Comparison of ENCODE assay signal across 20 cellular contexts in the genomic region with DNA sequence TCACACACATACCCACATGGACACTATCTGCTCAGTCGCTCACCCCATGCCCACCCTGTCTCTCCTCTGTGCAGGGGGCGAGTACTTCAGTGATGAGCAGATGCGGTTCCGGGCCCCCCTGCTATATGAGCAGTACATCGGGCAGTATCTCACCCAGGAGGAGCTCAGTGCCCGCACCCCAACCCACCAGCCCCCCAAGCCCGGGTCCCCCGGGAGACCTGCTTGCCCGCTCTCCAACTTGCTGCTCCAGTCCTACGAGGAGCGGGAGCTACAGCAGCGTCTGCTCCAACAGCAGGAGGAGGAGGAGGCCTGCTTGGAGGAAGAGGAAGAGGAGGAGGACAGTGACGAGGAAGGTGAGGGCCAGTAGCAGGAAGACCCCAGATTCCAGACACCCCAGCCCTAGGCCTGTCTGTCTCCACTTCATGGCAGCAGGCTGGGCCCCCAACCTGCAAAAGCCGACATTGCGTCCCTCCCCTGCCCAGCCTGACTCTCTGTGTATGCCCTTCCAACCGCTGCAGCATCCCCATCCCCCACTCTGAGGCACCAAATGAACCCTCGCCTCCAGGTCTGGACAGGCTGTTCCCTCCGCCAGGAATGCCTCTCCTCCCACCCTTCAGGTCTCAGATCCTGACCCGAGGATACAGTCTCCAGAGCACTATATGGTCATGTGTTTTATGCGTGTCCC. TPM values are rescaled to one million over a fixed set of nuclear protein-coding genes. Genes with fewer than 3 reads are reported as not detected.
DNase-seq lines count a peak whose midpoint lies in the region; ATAC-seq and TF ChIP-seq lines count a peak whose summit lies in the region.
"Had no signal": no experiment of that assay in that cellular context is flagged by ENCODE, and none has a peak within 500 bp of the region (broad histone marks: within the 10 kb centered on the region; RNA-seq: fewer than 3 reads in every experiment).

No MANE protein-coding gene starts in this region.

- H3K4me2 ChIP-seq in osteoblast (ENCODE audit: insufficient read depth, low read length) = no peak overlapping the region

- no peak for DNase-seq in activated CD4-positive, alpha-beta memory T cell treated with anti-CD3 and anti-CD28 coated beads for 36 hours
- no peak for DNase-seq in activated CD4-positive, alpha-beta memory T cell treated with anti-CD3 and anti-CD28 coated beads, Interleukin-2, amount 10 ng/mL, durations not matched to agents 7 days and 5 days
- DNase-seq in effector memory CD8-positive, alpha-beta T cell = no peak
- DNase-seq in osteoblast (ENCODE audit: insufficient read length, low spot score, missing footprints) (peak; percentile 43), MCF 10A (ENCODE audit: unreplicated experiment) (no peak), hepatic stellate cell (ENCODE audit: low spot score) (no peak)
- DNase-seq: 8988T; activated CD4-positive, alpha-beta T cell treated with anti-CD3 and anti-CD28 coated beads, Interleukin-2, amount 50 U/mL, for 4 hours; Caco-2; EL; kidney; NCI-H2171 treated with DMSO at 0.1 percent for 48 hours; NCI-H524 treated with DMSO at 0.1 percent for 48 hours; spleen; stimulated activated CD4-positive, alpha-beta T cell treated with anti-CD3 and anti-CD28 coated beads, Interleukin-4, amount 100 ng/mL, for 24 hours; transverse colon had no signal

- BruUV-seq in MCF 10A (replicated peaks; lab: Mats Ljungman, UMichigan) = no TSS peak

- intact Hi-C loops in activated CD4-positive, alpha-beta memory T cell treated with anti-CD3 and anti-CD28 coated beads for 36 hours (cut with micrococcal nuclease) = no loop called here
- intact Hi-C loops in MCF 10A (cut with micrococcal nuclease) = loop anchor here (10.0 kb wide), 1 partner anchor 255 kb away; a partner anchor contains a TSS

- H3K36me3 Mint-ChIP-seq in activated CD4-positive, alpha-beta memory T cell treated with anti-CD3 and anti-CD28 coated beads for 36 hours = peaks cover 31% of the 10 kb centered on the region
- peaks cover 69% of the 10 kb centered on the region for H3K36me3 Mint-ChIP-seq in activated CD4-positive, alpha-beta memory T cell treated with anti-CD3 and anti-CD28 coated beads, Interleukin-2, amount 10 ng/mL, durations not matched to agents 7 days and 5 days (ENCODE audit: low read depth)
- H3K36me3 Mint-ChIP-seq in effector memory CD8-positive, alpha-beta T cell (ENCODE audit: insufficient read depth) = peaks cover 100% of the 10 kb centered on the region
- H3K36me3 Mint-ChIP-seq in MCF 10A (ENCODE audit: insufficient read depth, unreplicated experiment) = peaks cover 58% of the 10 kb centered on the region

- H3K27ac ChIP-seq in HEK293 (ENCODE audit: extremely low read depth, low read depth, low read length) (no peak overlapping the region), osteoblast (ENCODE audit: low read depth, low read length) (no peak overlapping the region)
- H3K27ac ChIP-seq: transverse colon had no signal

- peaks cover 13% of the 10 kb centered on the region for H3K79me2 ChIP-seq in osteoblast (ENCODE audit: insufficient read depth, low read length)

- H3K36me3 ChIP-seq in HEK293 (ENCODE audit: control insufficient read depth in 2 of 2, insufficient read depth in 1 of 2, low read length in 2 of 2) (peaks cover 50 to 68% of the 10 kb centered on the region in 2 experiments), osteoblast (ENCODE audit: insufficient read depth, low read length) (peaks cover 50% of the 10 kb centered on the region)

- POLR2A ChIA-PET in activated CD4-positive, alpha-beta memory T cell treated with anti-CD3 and anti-CD28 coated beads for 36 hours (lab: Charles Lee) = interaction anchor here (0.6 kb wide), 1 partner anchor 34 kb away, joined by 3 read pairs; no protein-coding TSS in a partner anchor
- POLR2A ChIA-PET in activated CD4-positive, alpha-beta memory T cell treated with anti-CD3 and anti-CD28 coated beads, Interleukin-2, amount 10 ng/mL, durations not matched to agents 7 days and 5 days (lab: Charles Lee) = interaction anchor here (0.9 to 3.3 kb wide), 3 partner anchors 9 to 33 kb away, joined by 3 to 9 read pairs (median 3); a partner anchor contains a TSS
- POLR2A ChIA-PET in HEK293 (lab: Yijun Ruan, JAX) (interaction anchor here (1.0 to 1.5 kb wide), 2 partner anchors 9 to 22 kb away, joined by 3 to 4 read pairs; no protein-coding TSS in a partner anchor), MCF 10A (lab: Yijun Ruan, JAX) (interaction anchor here (0.6 kb wide), 1 partner anchor 1172 kb away, joined by 5 read pairs; no protein-coding TSS in a partner anchor)

- H4K20me1 ChIP-seq in osteoblast (ENCODE audit: insufficient read depth, low read length) = peaks cover 24% of the 10 kb centered on the region

- H2AFZ ChIP-seq in osteoblast (ENCODE audit: low read length) = no peak overlapping the region

- peaks cover 18% of the 10 kb centered on the region for H3K4me1 ChIP-seq in HEK293 (ENCODE audit: control insufficient read depth, insufficient read depth, low read length)
- H3K4me1 ChIP-seq in osteoblast (ENCODE audit: insufficient read depth, low read length) = peaks cover 33% of the 10 kb centered on the region

- no peaks in the 10 kb centered on the region for H3K27me3 Mint-ChIP-seq in activated CD4-positive, alpha-beta memory T cell treated with anti-CD3 and anti-CD28 coated beads for 36 hours
- H3K27me3 Mint-ChIP-seq in activated CD4-positive, alpha-beta memory T cell treated with anti-CD3 and anti-CD28 coated beads, Interleukin-2, amount 10 ng/mL, durations not matched to agents 7 days and 5 days = no peaks in the 10 kb centered on the region
- H3K27me3 Mint-ChIP-seq in effector memory CD8-positive, alpha-beta T cell = no peaks in the 10 kb centered on the region
- H3K27me3 Mint-ChIP-seq in MCF 10A (ENCODE audit: insufficient read depth, unreplicated experiment) = no peaks in the 10 kb centered on the region
- H3K27me3 Mint-ChIP-seq: memory B cell had no signal

- TF ChIP-seq CTCF in HEK293 (tag by site-specific recombination; IDR thresholded peaks at IDR 0.05) (no peak), osteoblast (IDR thresholded peaks at IDR 0.05; ENCODE audit: extremely low read depth, low read depth, low read length) (no peak), MCF 10A (IDR thresholded peaks at IDR 0.05; ENCODE audit: unreplicated experiment) (no peak)

- H3K4me3 Mint-ChIP-seq in activated CD4-positive, alpha-beta memory T cell treated with anti-CD3 and anti-CD28 coated beads for 36 hours = no peak overlapping the region
- H3K4me3 Mint-ChIP-seq in activated CD4-positive, alpha-beta memory T cell treated with anti-CD3 and anti-CD28 coated beads, Interleukin-2, amount 10 ng/mL, durations not matched to agents 7 days and 5 days = no peak overlapping the region
- peak overlapping the region in 1 of 2 donors; percentile 42 for H3K4me3 Mint-ChIP-seq in effector memory CD8-positive, alpha-beta T cell
- no peak overlapping the region for H3K4me3 Mint-ChIP-seq in MCF 10A (ENCODE audit: unreplicated experiment)
- H3K4me3 Mint-ChIP-seq: memory B cell had no signal

- no peaks in the 10 kb centered on the region for H3K27me3 ChIP-seq in osteoblast (ENCODE audit: insufficient read depth, low read length)
- H3K27me3 ChIP-seq: spleen, transverse colon had no signal

- peak; percentile 5 for ATAC-seq in effector memory CD8-positive, alpha-beta T cell (replicated peaks)
- ATAC-seq in GM21381 (IDR thresholded peaks at IDR 0.05; ENCODE audit: unreplicated experiment) = no peak

- H3K9me3 ChIP-seq in HEK293 (ENCODE audit: control insufficient read depth, insufficient read depth, low read depth, low read length) = no peaks in the 10 kb centered on the region
- no peaks in the 10 kb centered on the region for H3K9me3 ChIP-seq in osteoblast (ENCODE audit: low read depth, low read length)
- H3K9me3 ChIP-seq: Caco-2, spleen, transverse colon had no signal

- H3K27ac Mint-ChIP-seq in activated CD4-positive, alpha-beta memory T cell treated with anti-CD3 and anti-CD28 coated beads for 36 hours = peak overlapping the region; percentile 21
- H3K27ac Mint-ChIP-seq in activated CD4-positive, alpha-beta memory T cell treated with anti-CD3 and anti-CD28 coated beads, Interleukin-2, amount 10 ng/mL, durations not matched to agents 7 days and 5 days = no peak overlapping the region
- peak overlapping the region; percentile 54 to 98 for H3K27ac Mint-ChIP-seq in effector memory CD8-positive, alpha-beta T cell
- no peak overlapping the region for H3K27ac Mint-ChIP-seq in MCF 10A (ENCODE audit: low read depth, unreplicated experiment)
- H3K27ac Mint-ChIP-seq: memory B cell had no signal

- no peak overlapping the region for H3K4me3 ChIP-seq in HEK293 (ENCODE audit: low read depth, low read length)
- H3K4me3 ChIP-seq in osteoblast (ENCODE audit: insufficient read depth, low read length) = no peak overlapping the region
- H3K4me3 ChIP-seq: spleen, transverse colon had no signal

- H3K4me1 Mint-ChIP-seq in activated CD4-positive, alpha-beta memory T cell treated with anti-CD3 and anti-CD28 coated beads for 36 hours (ENCODE audit: low read depth) = peaks cover 10% of the 10 kb centered on the region
- peaks cover 27% of the 10 kb centered on the region for H3K4me1 Mint-ChIP-seq in activated CD4-positive, alpha-beta memory T cell treated with anti-CD3 and anti-CD28 coated beads, Interleukin-2, amount 10 ng/mL, durations not matched to agents 7 days and 5 days
- peaks cover 33 to 54% of the 10 kb centered on the region in 2 donors for H3K4me1 Mint-ChIP-seq in effector memory CD8-positive, alpha-beta T cell (ENCODE audit: low read depth in 2 of 2)
- peaks cover 11% of the 10 kb centered on the region for H3K4me1 Mint-ChIP-seq in MCF 10A (ENCODE audit: insufficient read depth, unreplicated experiment)

- CTCF ChIA-PET in activated CD4-positive, alpha-beta memory T cell treated with anti-CD3 and anti-CD28 coated beads for 36 hours (lab: Charles Lee) = interaction anchor here (1.9 kb wide), 1 partner anchor 11 kb away, joined by 4 read pairs; no protein-coding TSS in a partner anchor
- CTCF ChIA-PET in activated CD4-positive, alpha-beta memory T cell treated with anti-CD3 and anti-CD28 coated beads, Interleukin-2, amount 10 ng/mL, durations not matched to agents 7 days and 5 days (lab: Charles Lee) = no interaction called here
- CTCF ChIA-PET in HEK293 (lab: Yijun Ruan, JAX) (interaction anchor here (2.5 kb wide), 1 partner anchor 11 kb away, joined by 11 read pairs; no protein-coding TSS in a partner anchor), MCF 10A (lab: Yijun Ruan, JAX) (interaction anchor here (3.5 kb wide), 1 partner anchor 12 kb away, joined by 18 read pairs; no protein-coding TSS in a partner anchor)

- no peaks in the 10 kb centered on the region for H3K9me3 Mint-ChIP-seq in activated CD4-positive, alpha-beta memory T cell treated with anti-CD3 and anti-CD28 coated beads for 36 hours
- H3K9me3 Mint-ChIP-seq in activated CD4-positive, alpha-beta memory T cell treated with anti-CD3 and anti-CD28 coated beads, Interleukin-2, amount 10 ng/mL, durations not matched to agents 7 days and 5 days = no peaks in the 10 kb centered on the region
- H3K9me3 Mint-ChIP-seq in effector memory CD8-positive, alpha-beta T cell = no peaks in the 10 kb centered on the region
- H3K9me3 Mint-ChIP-seq in MCF 10A (ENCODE audit: unreplicated experiment) = no peaks in the 10 kb centered on the region
- H3K9me3 Mint-ChIP-seq: activated naive CD4-positive, alpha-beta T cell treated with anti-CD3 and anti-CD28 coated beads, Interleukin-2, amount 50 U/mL, for 72 hours had no signal

RNA-seq across cellular contexts. Expression of a gene that starts 9.7 kb away (rescaled TPM):
- 10 to 100 TPM; 20.5 to 23.4 TPM for total RNA-seq in activated CD4-positive, alpha-beta memory T cell treated with anti-CD3 and anti-CD28 coated beads for 36 hours
- 10 to 100 TPM; 43.0 to 43.4 TPM for total RNA-seq in activated CD4-positive, alpha-beta memory T cell treated with anti-CD3 and anti-CD28 coated beads, Interleukin-2, amount 10 ng/mL, durations not matched to agents 7 days and 5 days
- total RNA-seq in osteoblast = 9.0 and 11.2 TPM in 2 replicates
- total RNA-seq in MCF 10A (2022) = 25.0 and 28.5 TPM in 2 replicates

RNA-seq across cellular contexts. Expression of a gene that starts 34.1 kb away (rescaled TPM):
- 100 to 1,000 TPM; 108 to 110 TPM for total RNA-seq in activated CD4-positive, alpha-beta memory T cell treated with anti-CD3 and anti-CD28 coated beads for 36 hours
- 100 to 1,000 TPM; 236 to 247 TPM for total RNA-seq in activated CD4-positive, alpha-beta memory T cell treated with anti-CD3 and anti-CD28 coated beads, Interleukin-2, amount 10 ng/mL, durations not matched to agents 7 days and 5 days
- total RNA-seq in osteoblast (17.4 and 21.2 TPM in 2 replicates), MCF 10A (2022) (27.8 and 33.7 TPM in 2 replicates)

RNA-seq across cellular contexts. Expression of a gene that starts 44.3 kb away (rescaled TPM):
- total RNA-seq in activated CD4-positive, alpha-beta memory T cell treated with anti-CD3 and anti-CD28 coated beads for 36 hours = 1 to 10 TPM; 4.7 to 5.1 TPM
- 10 to 100 TPM; 10.8 to 11.2 TPM for total RNA-seq in activated CD4-positive, alpha-beta memory T cell treated with anti-CD3 and anti-CD28 coated beads, Interleukin-2, amount 10 ng/mL, durations not matched to agents 7 days and 5 days
- total RNA-seq in osteoblast (5.6 and 6.5 TPM in 2 replicates), MCF 10A (2022) (5.5 and 5.7 TPM in 2 replicates)

RNA-seq across cellular contexts. Expression of a gene that starts 55.5 kb away (rescaled TPM):
- 100 to 1,000 TPM; 290 to 295 TPM for total RNA-seq in activated CD4-positive, alpha-beta memory T cell treated with anti-CD3 and anti-CD28 coated beads for 36 hours
- total RNA-seq in activated CD4-positive, alpha-beta memory T cell treated with anti-CD3 and anti-CD28 coated beads, Interleukin-2, amount 10 ng/mL, durations not matched to agents 7 days and 5 days = 100 to 1,000 TPM; 373 to 398 TPM
- total RNA-seq in osteoblast (113 and 114 TPM in 2 replicates), MCF 10A (2022) (179 and 204 TPM in 2 replicates)

RNA-seq across cellular contexts. Expression of a gene that starts 56.7 kb away (rescaled TPM):
- total RNA-seq in activated CD4-positive, alpha-beta memory T cell treated with anti-CD3 and anti-CD28 coated beads for 36 hours = 1 to 10 TPM; 4.5 to 4.6 TPM
- 1 to 10 TPM; 8.0 to 9.6 TPM for total RNA-seq in activated CD4-positive, alpha-beta memory T cell treated with anti-CD3 and anti-CD28 coated beads, Interleukin-2, amount 10 ng/mL, durations not matched to agents 7 days and 5 days
- 5.9 and 6.2 TPM in 2 replicates for total RNA-seq in osteoblast
- 6.1 and 8.3 TPM in 2 replicates for total RNA-seq in MCF 10A (2022)

Comparison
In these comparisons a context has a peak if more than half of its experiments do, and no peak if none do; other contexts are left out.
1. H3K27ac Mint-ChIP-seq: peak in activated CD4-positive, alpha-beta memory T cell treated with anti-CD3 and anti-CD28 coated beads for 36 hours (single experiment) and effector memory CD8-positive, alpha-beta T cell (2 of 2); none in activated CD4-positive, alpha-beta memory T cell treated with anti-CD3 and anti-CD28 coated beads, Interleukin-2, amount 10 ng/mL, durations not matched to agents 7 days and 5 days (single experiment) and MCF 10A (single experiment).